Comparison of ENCODE assay signal across 16 cellular contexts in the genomic region with DNA sequence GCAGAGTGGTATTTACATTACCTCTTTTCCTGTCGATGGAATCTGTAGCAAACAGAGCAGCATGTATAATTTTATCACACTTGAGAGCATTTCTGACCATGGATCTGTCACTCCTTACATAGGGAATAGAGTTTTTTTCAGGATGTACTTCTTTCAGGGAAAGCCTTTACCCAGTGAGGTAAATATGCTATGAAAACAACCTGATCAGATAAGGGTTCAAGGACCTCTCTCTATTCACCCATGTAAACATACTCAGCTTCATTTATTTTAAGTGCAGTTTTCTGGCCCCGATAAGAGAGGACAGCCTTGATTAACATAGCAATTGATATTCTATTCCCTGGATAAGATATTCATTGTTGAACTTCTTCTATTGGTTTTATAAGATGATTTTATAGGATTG.
DNase-seq lines count a peak whose midpoint lies in the region; FAIRE-seq and TF ChIP-seq lines count a peak whose summit lies in the region.
"Had no signal": no experiment of that assay in that cellular context is flagged by ENCODE, and none has a peak within 500 bp of the region (broad histone marks: within the 10 kb centered on the region; RNA-seq: fewer than 3 reads in every experiment).

No MANE protein-coding gene starts in this region.

- H3K4me3 ChIP-seq in astrocyte (ENCODE audit: insufficient read depth, low read depth, low read length): no peak overlapping the region
- H3K4me3 ChIP-seq: GM23338 had no signal

- no peak for TF ChIP-seq CTCF in astrocyte (IDR thresholded peaks at IDR 0.05; ENCODE audit: insufficient read depth, low read depth, low read length)
- no peak for TF ChIP-seq CTCF in progenitor cell of endocrine pancreas (IDR thresholded peaks at IDR 0.05; ENCODE audit: unreplicated experiment)

- H3K4me1 ChIP-seq in astrocyte (ENCODE audit: insufficient read depth, low read length): no peaks in the 10 kb centered on the region

- FAIRE-seq in astrocyte (lab: Jason Lieb, UNC): peak; percentile 37
- FAIRE-seq: GM12891, GM18507 had no signal

- no peaks in the 10 kb centered on the region for H3K9me3 ChIP-seq in astrocyte (ENCODE audit: insufficient read depth, low read depth, low read length)

- H3K4me2 ChIP-seq in astrocyte (ENCODE audit: low read length): no peak overlapping the region
- H3K4me2 ChIP-seq: GM23338 had no signal

- H3K9ac ChIP-seq in astrocyte (ENCODE audit: low read length): no peak overlapping the region

- no peak overlapping the region for H2AFZ ChIP-seq in astrocyte (ENCODE audit: low read depth, low read length)
- H2AFZ ChIP-seq: GM23338 had no signal

- H3K4me1 Mint-ChIP-seq in astrocyte (ENCODE audit: low read depth, unreplicated experiment) (no peaks in the 10 kb centered on the region), progenitor cell of endocrine pancreas (ENCODE audit: low read depth) (peaks cover 15% of the 10 kb centered on the region)
- H3K4me1 Mint-ChIP-seq: GM23338, H9 had no signal

- no peaks in the 10 kb centered on the region for H3K27me3 ChIP-seq in astrocyte (ENCODE audit: insufficient read depth, low read length)

- H3K27me3 Mint-ChIP-seq in astrocyte (ENCODE audit: low read depth, unreplicated experiment) (no peaks in the 10 kb centered on the region), progenitor cell of endocrine pancreas (peaks cover 23% of the 10 kb centered on the region)

- H3K9me3 Mint-ChIP-seq in astrocyte (ENCODE audit: unreplicated experiment) (no peaks in the 10 kb centered on the region), progenitor cell of endocrine pancreas (ENCODE audit: low read depth) (peaks cover 32% of the 10 kb centered on the region)
- H3K9me3 Mint-ChIP-seq: GM23338, HFFc6 had no signal

- H3K36me3 Mint-ChIP-seq in astrocyte (ENCODE audit: low read depth, unreplicated experiment): no peaks in the 10 kb centered on the region
- H3K36me3 Mint-ChIP-seq in progenitor cell of endocrine pancreas (ENCODE audit: insufficient read depth): no peaks in the 10 kb centered on the region
- H3K36me3 Mint-ChIP-seq: CD4-positive, alpha-beta memory T cell had no signal

- H3K79me2 ChIP-seq in astrocyte (ENCODE audit: insufficient read depth, low read length): no peaks in the 10 kb centered on the region

- H3K27ac ChIP-seq in astrocyte (ENCODE audit: low read depth, low read length): no peak overlapping the region

- no peaks in the 10 kb centered on the region for H4K20me1 ChIP-seq in astrocyte (ENCODE audit: insufficient read depth, low read length)

- H3K27ac Mint-ChIP-seq in astrocyte (ENCODE audit: unreplicated experiment) (no peak overlapping the region), progenitor cell of endocrine pancreas (peak overlapping the region; percentile 10)
- H3K27ac Mint-ChIP-seq: CD4-positive, alpha-beta memory T cell; GM23338; H9; HFFc6 had no signal

- H3K36me3 ChIP-seq in astrocyte (ENCODE audit: insufficient read depth, low read length): no peaks in the 10 kb centered on the region

- no peak overlapping the region for H3K4me3 Mint-ChIP-seq in astrocyte (ENCODE audit: unreplicated experiment)
- H3K4me3 Mint-ChIP-seq in progenitor cell of endocrine pancreas (ENCODE audit: low read depth): no peak overlapping the region
- H3K4me3 Mint-ChIP-seq: CD4-positive, alpha-beta memory T cell; GM23338; H9; HFFc6 had no signal

- DNase-seq in DMS53 (lab: John Stamatoyannopoulos, UW) (peak; percentile 45), DMS53 treated with DMSO at 0.1 percent for 48 hours (lab: John Stamatoyannopoulos, UW; ENCODE audit: unreplicated experiment) (peak; percentile 9), astrocyte (ENCODE audit: low read depth) (no peak), progenitor cell of endocrine pancreas (ENCODE audit: low spot score, unreplicated experiment) (no peak), activated gamma-delta T cell (lab: John Stamatoyannopoulos, UW) (no peak), DMS153 (lab: John Stamatoyannopoulos, UW) (no peak)
- DNase-seq: Calu3; CD4-positive, alpha-beta memory T cell; COR-L47; DMS79 treated with DMSO at 0.1 percent for 48 hours; GF-D8; H9; HFFc6 had no signal

Comparison
In these comparisons a context has a peak if more than half of its experiments do, and no peak if none do; other contexts are left out.
1. DNase-seq: peak in DMS53 (single experiment) and DMS53 treated with DMSO at 0.1 percent for 48 hours (single experiment); none in astrocyte (single experiment), progenitor cell of endocrine pancreas (single experiment), activated gamma-delta T cell (single experiment) and DMS153 (single experiment).